Comparison of ENCODE assay signal across 34 cellular contexts in genomic region chr12:23450810-23451209, GRCh38.
"Had no signal": no experiment of that assay in that cellular context is flagged by ENCODE, and none has a peak within 500 bp of the region (broad histone marks: within the 10 kb centered on the region; RNA-seq: fewer than 3 reads in every experiment).

No MANE protein-coding gene starts in this region.

- H3K27me3 ChIP-seq: adrenal gland, ascending aorta, body of pancreas, brain microvascular endothelial cell, breast epithelium, cardiac muscle cell had no signal

- H3K9me3 ChIP-seq: adrenal gland, ascending aorta, body of pancreas, breast epithelium had no signal

- FAIRE-seq: astrocyte, bronchial epithelial cell had no signal

- H3K4me1 ChIP-seq: adrenal gland, ascending aorta, body of pancreas, breast epithelium had no signal

- H3K36me3 ChIP-seq: adrenal gland, ascending aorta, brain microvascular endothelial cell, breast epithelium, cardiac muscle cell had no signal

- ATAC-seq: activated naive CD4-positive, alpha-beta T cell treated with anti-CD3 and anti-CD28 coated beads, Interleukin-2, amount 50 U/mL, for 72 hours; activated naive CD8-positive, alpha-beta T cell treated with anti-CD3 and anti-CD28 coated beads, Interleukin-2, amount 50 U/mL, for 24 hours; activated T-cell treated with anti-CD3 and anti-CD28 coated beads, Interleukin-2, amount 50 U/mL, for 4 hours; activated T-cell treated with anti-CD3 and anti-CD28 coated beads, Interleukin-2, amount 50 U/mL, for 72 hours; activated T-helper 17 cell treated with anti-CD3 and anti-CD28 coated beads, Interleukin-2, amount 50 U/mL, for 72 hours; body of pancreas had no signal

- DNase-seq: activated effector memory CD4-positive, alpha-beta T cell treated with anti-CD3 and anti-CD28 coated beads, Interleukin-2, amount 50 U/mL, for 16 hours; activated effector memory CD4-positive, alpha-beta T cell treated with Interleukin-2 at 50 U/mL for 16 hours; activated gamma-delta T cell; activated gamma-delta T cell treated with Interleukin-2 at 50 U/mL for 16 hours; activated naive CD4-positive, alpha-beta T cell; activated naive CD4-positive, alpha-beta T cell treated with anti-CD3 and anti-CD28 coated beads for 36 hours; activated naive CD4-positive, alpha-beta T cell treated with anti-CD3 and anti-CD28 coated beads, Interleukin-2, amount 10 ng/mL, durations not matched to agents 7 days and 5 days; activated naive CD4-positive, alpha-beta T cell treated with anti-CD3 and anti-CD28 coated beads, Interleukin-2, amount 50 U/mL, for 16 hours; activated naive CD4-positive, alpha-beta T cell treated with Interleukin-2 at 50 U/mL for 16 hours; activated naive CD8-positive, alpha-beta T cell treated with anti-CD3 and anti-CD28 coated beads for 36 hours; activated naive CD8-positive, alpha-beta T cell treated with anti-CD3 and anti-CD28 coated beads, Interleukin-2, amount 10 ng/mL, durations not matched to agents 7 days and 5 days; activated naive CD8-positive, alpha-beta T cell treated with anti-CD3 and anti-CD28 coated beads, Interleukin-2, amount 50 U/mL, for 24 hours; activated T-cell treated with anti-CD3 and anti-CD28 coated beads, Interleukin-2, amount 50 U/mL, for 1 hour; activated T-cell treated with anti-CD3 and anti-CD28 coated beads, Interleukin-2, amount 50 U/mL, for 24 hours; activated T-cell treated with anti-CD3 and anti-CD28 coated beads, Interleukin-2, amount 50 U/mL, for 4 hours; activated T-cell treated with anti-CD3 and anti-CD28 coated beads, Interleukin-2, amount 50 U/mL, for 48 hours; activated T-cell treated with anti-CD3 and anti-CD28 coated beads, Interleukin-2, amount 50 U/mL, for 72 hours; adrenal gland; amniotic stem cell; amygdala; anterior cingulate cortex; aorta; body of pancreas; brain microvascular endothelial cell; caudate nucleus; central memory CD4-positive, alpha-beta T cell; cerebellar nuclear complex had no signal

- H3K4me3 ChIP-seq: adrenal gland, ascending aorta, body of pancreas, breast epithelium, cardiac muscle cell had no signal

- H3K27ac ChIP-seq: adrenal gland, ascending aorta, body of pancreas, brain microvascular endothelial cell, breast epithelium, cardiac muscle cell had no signal
